Comparison of ENCODE assay signal across 28 cellular contexts in genomic region chr1:8560035-8560434, GRCh38.
DNase-seq lines count a peak whose midpoint lies in the region; ATAC-seq and TF ChIP-seq lines count a peak whose summit lies in the region.
"Had no signal": no experiment of that assay in that cellular context is flagged by ENCODE, and none has a peak within 500 bp of the region (broad histone marks: within the 10 kb centered on the region; RNA-seq: fewer than 3 reads in every experiment).

No MANE protein-coding gene starts in this region.

- H3K27ac ChIP-seq in VCaP = peak overlapping the region; percentile 66
- peak overlapping the region; percentile 49 to 67 for H3K27ac ChIP-seq in uterus
- H3K27ac ChIP-seq: BLaER1, colonic mucosa, GM23248, KMS-11, ovary, upper lobe of left lung had no signal

- peak overlapping the region; percentile 77 for H3K27ac Mint-ChIP-seq in activated T-cell treated with anti-CD3 and anti-CD28 coated beads, Interleukin-2, amount 50 U/mL, for 24 hours
- H3K27ac Mint-ChIP-seq in memory B cell = peak overlapping the region; percentile 21
- H3K27ac Mint-ChIP-seq: HFFc6 had no signal

- peaks cover 21% of the 10 kb centered on the region for H3K36me3 Mint-ChIP-seq in activated T-cell treated with anti-CD3 and anti-CD28 coated beads, Interleukin-2, amount 50 U/mL, for 24 hours (ENCODE audit: low read depth)
- peaks cover 3% of the 10 kb centered on the region for H3K36me3 Mint-ChIP-seq in activated T-cell treated with anti-CD3 and anti-CD28 coated beads, Interleukin-2, amount 50 U/mL, for 4 hours (ENCODE audit: insufficient read depth)
- H3K36me3 Mint-ChIP-seq in memory B cell = peaks cover 10% of the 10 kb centered on the region

- no peak for ATAC-seq in activated T-cell treated with anti-CD3 and anti-CD28 coated beads, Interleukin-2, amount 50 U/mL, for 4 hours
- ATAC-seq in memory B cell (ENCODE audit: low read depth) = no peak
- ATAC-seq in GM19395 (IDR thresholded peaks at IDR 0.05; ENCODE audit: unreplicated experiment) = no peak

- H3K4me1 ChIP-seq in uterus = peaks cover 0 to 21% of the 10 kb centered on the region in 2 donors
- H3K4me1 ChIP-seq: colonic mucosa had no signal

- TF ChIP-seq CTCF in VCaP (conservative IDR thresholded peaks at IDR 0.05) (no peak), uterus (IDR thresholded peaks at IDR 0.05) (no peak)

- H3K27me3 ChIP-seq in uterus = no peaks in the 10 kb centered on the region
- H3K27me3 ChIP-seq: BLaER1, colonic mucosa, ovary, spleen, upper lobe of left lung had no signal

- H3K9me3 Mint-ChIP-seq in activated T-cell treated with anti-CD3 and anti-CD28 coated beads, Interleukin-2, amount 50 U/mL, for 24 hours = no peaks in the 10 kb centered on the region
- no peaks in the 10 kb centered on the region for H3K9me3 Mint-ChIP-seq in activated T-cell treated with anti-CD3 and anti-CD28 coated beads, Interleukin-2, amount 50 U/mL, for 4 hours
- H3K9me3 Mint-ChIP-seq in memory B cell = no peaks in the 10 kb centered on the region
- H3K9me3 Mint-ChIP-seq: HFFc6, nephron progenitor cell had no signal

- H3K9me3 ChIP-seq in uterus = no peaks in the 10 kb centered on the region
- H3K9me3 ChIP-seq: BLaER1, Caco-2, colonic mucosa, ovary, spleen, upper lobe of left lung had no signal

- H3K4me3 Mint-ChIP-seq in activated T-cell treated with anti-CD3 and anti-CD28 coated beads, Interleukin-2, amount 50 U/mL, for 24 hours = no peak overlapping the region
- no peak overlapping the region for H3K4me3 Mint-ChIP-seq in activated T-cell treated with anti-CD3 and anti-CD28 coated beads, Interleukin-2, amount 50 U/mL, for 4 hours
- H3K4me3 Mint-ChIP-seq in memory B cell = no peak overlapping the region
- H3K4me3 Mint-ChIP-seq: HFFc6, nephron progenitor cell had no signal

- TF ChIP-seq POLR2A in uterus (IDR thresholded peaks at IDR 0.05) = no peak

- intact Hi-C loops in uterus (cut with DNase I; ENCODE audit: low total_unique reads) = no loop called here

- no peaks in the 10 kb centered on the region for H3K27me3 Mint-ChIP-seq in activated T-cell treated with anti-CD3 and anti-CD28 coated beads, Interleukin-2, amount 50 U/mL, for 24 hours
- no peaks in the 10 kb centered on the region for H3K27me3 Mint-ChIP-seq in activated T-cell treated with anti-CD3 and anti-CD28 coated beads, Interleukin-2, amount 50 U/mL, for 4 hours (ENCODE audit: low read depth)
- H3K27me3 Mint-ChIP-seq in memory B cell = no peaks in the 10 kb centered on the region

- peaks cover 61% of the 10 kb centered on the region for H3K4me1 Mint-ChIP-seq in activated T-cell treated with anti-CD3 and anti-CD28 coated beads, Interleukin-2, amount 50 U/mL, for 24 hours (ENCODE audit: low read depth)
- H3K4me1 Mint-ChIP-seq in activated T-cell treated with anti-CD3 and anti-CD28 coated beads, Interleukin-2, amount 50 U/mL, for 4 hours (ENCODE audit: low read depth) = peaks cover 28% of the 10 kb centered on the region
- H3K4me1 Mint-ChIP-seq in memory B cell = peaks cover 25% of the 10 kb centered on the region

- H3K36me3 ChIP-seq in uterus = no peaks in the 10 kb centered on the region
- H3K36me3 ChIP-seq: colonic mucosa, ovary had no signal

- no peak for DNase-seq in activated T-cell treated with anti-CD3 and anti-CD28 coated beads, Interleukin-2, amount 50 U/mL, for 24 hours
- no peak for DNase-seq in activated T-cell treated with anti-CD3 and anti-CD28 coated beads, Interleukin-2, amount 50 U/mL, for 4 hours
- DNase-seq in memory B cell (ENCODE audit: low spot score in 2 of 2) (no peak), uterus (no peak), DMS79 (lab: John Stamatoyannopoulos, UW) (no peak), cerebellar cortex (ENCODE audit: low spot score) (no peak)
- DNase-seq: activated naive CD4-positive, alpha-beta T cell treated with anti-CD3 and anti-CD28 coated beads, Interleukin-2, amount 50 U/mL, for 16 hours; amygdala; Caco-2; colonic mucosa; effector CD8-positive, alpha-beta T cell; GDM1; GM23248; head of caudate nucleus; HFFc6; MM.1S; NCI-H146; NCI-H2107; NCI-H446 treated with DMSO at 0.1 percent for 48 hours; nephron progenitor cell; ovary; right cardiac atrium; spleen; upper lobe of left lung had no signal

- H3K4me3 ChIP-seq in uterus = no peak overlapping the region
- H3K4me3 ChIP-seq: BLaER1, colonic mucosa, GM23248, ovary, spleen, upper lobe of left lung had no signal
